1 cellular context compared by ENCODE assay signal in genomic region chr16:65782537-65783290, GRCh38.
TF ChIP-seq lines count a peak whose summit lies in the region.

No MANE protein-coding gene starts in this region.

TF ChIP-seq in WTC11, 78 proteins besides CTCF, POLR2A, EP300 and RAD21 (continued from another document):
- TF ChIP-seq STAT6 (CRISPR knock-in tag; conservative IDR thresholded peaks at IDR 0.05; ENCODE audit: low read depth), result no peak
- TF ChIP-seq ATF1 (CRISPR knock-in tag; IDR thresholded peaks at IDR 0.05), result no peak
- TF ChIP-seq ETV6 (CRISPR knock-in tag; IDR thresholded peaks at IDR 0.05), result no peak
- TF ChIP-seq NFATC4 (CRISPR knock-in tag; IDR thresholded peaks at IDR 0.05), result no peak
- no peak for TF ChIP-seq NR1H2 (CRISPR knock-in tag; IDR thresholded peaks at IDR 0.05)
- TF ChIP-seq GTF2I (CRISPR knock-in tag; conservative IDR thresholded peaks at IDR 0.05), result no peak
TF ChIP-seq in WTC11: peak in this region for 0.
